In the genomic region with DNA sequence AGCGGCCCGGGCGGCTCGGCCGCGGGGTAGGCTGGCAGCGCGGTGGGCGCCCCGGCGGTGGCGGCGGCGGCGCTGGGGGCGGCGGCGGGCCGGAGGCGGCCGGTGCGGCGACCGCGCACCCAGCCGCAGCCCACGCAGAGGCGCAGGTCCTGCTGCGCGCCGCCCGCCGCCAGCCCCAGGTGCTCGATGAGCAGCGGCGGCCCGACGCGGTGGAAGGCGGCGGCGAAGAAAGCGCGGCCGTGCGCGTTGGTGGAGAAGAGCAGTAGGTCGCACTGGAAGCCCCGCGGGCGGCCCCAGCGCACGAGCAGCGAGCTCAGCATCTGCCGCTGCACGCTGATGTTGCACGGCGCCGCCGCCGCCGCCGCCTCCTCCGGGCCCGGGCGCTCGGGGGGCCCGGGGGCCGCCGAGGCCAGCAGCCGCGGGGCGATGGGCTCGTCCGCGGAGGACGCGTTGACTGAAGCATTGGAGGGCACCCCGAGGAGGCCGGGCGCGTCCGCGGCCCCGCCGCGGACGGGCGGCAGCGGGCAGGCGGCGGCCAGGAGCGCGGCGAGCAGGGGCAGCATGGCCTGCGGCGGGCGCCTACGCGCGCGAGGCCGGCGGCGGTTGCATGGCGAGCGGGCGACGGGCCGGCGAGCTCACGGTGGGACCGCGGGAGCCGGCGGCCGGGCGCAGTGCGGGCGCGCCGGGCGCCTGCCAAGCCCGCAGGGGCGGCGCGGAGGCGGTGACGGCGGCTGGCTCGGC, we compare ENCODE assay signal across 8 cellular contexts. TPM values are rescaled to one million over a fixed set of nuclear protein-coding genes. Genes with fewer than 3 reads are reported as not detected.
DNase-seq lines count a peak whose midpoint lies in the region; ATAC-seq and TF ChIP-seq lines count a peak whose summit lies in the region.

No MANE protein-coding gene starts in this region.

- DNase-seq in AG10803 (ENCODE audit: low read depth) = peak; percentile 27
- peak; percentile 39 for DNase-seq in GM19238 (ENCODE audit: insufficient read length, low spot score)
- peak; percentile 25 to 27 for DNase-seq in activated CD4-positive, alpha-beta T cell treated with anti-CD3 and anti-CD28 coated beads for 4 hours
- DNase-seq in effector memory CD8-positive, alpha-beta T cell = peak in 2 of 3 experiments; percentile 7 to 12
- DNase-seq in upper lobe of right lung = peak; percentile 67
- DNase-seq in GOT3 (lab: John Stamatoyannopoulos, UW) = no peak

- H3K9me3 ChIP-seq in muscle layer of colon (ENCODE audit: low read length) = no peaks in the 10 kb centered on the region
- no peaks in the 10 kb centered on the region for H3K9me3 ChIP-seq in upper lobe of right lung

- no peak overlapping the region for H3K27ac Mint-ChIP-seq in effector memory CD8-positive, alpha-beta T cell

- intact Hi-C loops in upper lobe of right lung (cut with DNase I) = loop anchor here (10.0 kb wide), 1 partner anchor 269 kb away; no protein-coding TSS in a partner anchor

- H3K27me3 ChIP-seq in muscle layer of colon (ENCODE audit: control insufficient read depth in 1 of 2, insufficient read depth in 2 of 2, low read length in 2 of 2) = no peaks in the 10 kb centered on the region
- peaks cover 48% of the 10 kb centered on the region for H3K27me3 ChIP-seq in upper lobe of right lung

- peaks cover 4% of the 10 kb centered on the region for H3K36me3 Mint-ChIP-seq in effector memory CD8-positive, alpha-beta T cell (ENCODE audit: insufficient read depth)

- peaks cover 7 to 9% of the 10 kb centered on the region in 2 donors for H3K4me1 Mint-ChIP-seq in effector memory CD8-positive, alpha-beta T cell (ENCODE audit: low read depth in 2 of 2)

- H3K4me3 ChIP-seq in AG10803 (ENCODE audit: low read length) (peak overlapping the region; percentile 79), muscle layer of colon (ENCODE audit: low read depth in 1 of 2, low read length in 2 of 2) (peak overlapping the region; percentile 25 to 49), upper lobe of right lung (peak overlapping the region; percentile 51)

- H3K27ac ChIP-seq in muscle layer of colon (ENCODE audit: low read depth, low read length) = no peak overlapping the region
- no peak overlapping the region for H3K27ac ChIP-seq in upper lobe of right lung

- H3K36me3 ChIP-seq in muscle layer of colon (ENCODE audit: insufficient read depth, low read length) (no peaks in the 10 kb centered on the region), upper lobe of right lung (no peaks in the 10 kb centered on the region)

- peaks cover 5% of the 10 kb centered on the region for H3K4me1 ChIP-seq in muscle layer of colon (ENCODE audit: insufficient read depth, low read length)
- H3K4me1 ChIP-seq in upper lobe of right lung = peaks cover 6% of the 10 kb centered on the region

- H3K9ac ChIP-seq in muscle layer of colon (ENCODE audit: low read length) = no peak overlapping the region

- H3K4me3 Mint-ChIP-seq in effector memory CD8-positive, alpha-beta T cell = peak overlapping the region; percentile 82 to 87

- TF ChIP-seq CTCF in AG10803 (conservative IDR thresholded peaks at IDR 0.05; ENCODE audit: low read length) = no peak
- TF ChIP-seq CTCF in upper lobe of right lung (IDR thresholded peaks at IDR 0.05) = no peak

- H3K9me3 Mint-ChIP-seq in effector memory CD8-positive, alpha-beta T cell = no peaks in the 10 kb centered on the region

- peaks cover 83 to 88% of the 10 kb centered on the region in 2 donors for H3K27me3 Mint-ChIP-seq in effector memory CD8-positive, alpha-beta T cell

- ATAC-seq in HG03439 (IDR thresholded peaks at IDR 0.05; ENCODE audit: unreplicated experiment) (peak; percentile 51), upper lobe of right lung (peak; percentile 7)
- ATAC-seq in effector memory CD8-positive, alpha-beta T cell (replicated peaks) = peak; percentile 51

RNA-seq across cellular contexts. Expression of gene TMEM158, which starts 0.5 kb away (rescaled TPM):
- 2.1 TPM for total RNA-seq in upper lobe of right lung
